Comparison of ENCODE assay signal across 30 cellular contexts in genomic region chr4:33453916-33454315, GRCh38.
"Had no signal": no experiment of that assay in that cellular context is flagged by ENCODE, and none has a peak within 500 bp of the region (broad histone marks: within the 10 kb centered on the region; RNA-seq: fewer than 3 reads in every experiment).

No MANE protein-coding gene starts in this region.

- H3K4me1 ChIP-seq: gastrocnemius medialis, heart left ventricle had no signal

- H3K4me3 ChIP-seq: gastrocnemius medialis, heart left ventricle had no signal

- DNase-seq: activated B cell treated with CpG ODN at 0.5 μM for 24 hours; activated CD4-positive, alpha-beta T cell treated with anti-CD3 and anti-CD28 coated beads for 48 hours; activated CD4-positive, alpha-beta T cell treated with anti-CD3 and anti-CD28 coated beads, Interleukin-2, amount 50 U/mL, for 1 hour; activated CD4-positive, alpha-beta T cell treated with anti-CD3 and anti-CD28 coated beads, Interleukin-2, amount 50 U/mL, for 48 hours; activated CD8-positive, alpha-beta memory T cell treated with anti-CD3 and anti-CD28 coated beads for 24 hours; activated CD8-positive, alpha-beta T cell treated with anti-CD3 and anti-CD28 coated beads for 36 hours; activated effector memory CD4-positive, alpha-beta T cell treated with Interleukin-2 at 50 U/mL for 16 hours; activated gamma-delta T cell treated with Interleukin-2 at 50 U/mL for 16 hours; activated naive CD4-positive, alpha-beta T cell treated with anti-CD3 and anti-CD28 coated beads, Interleukin-2, amount 50 U/mL, for 16 hours; activated naive CD4-positive, alpha-beta T cell treated with Interleukin-2 at 50 U/mL for 16 hours; activated T-cell treated with anti-CD3 and anti-CD28 coated beads, Interleukin-2, amount 50 U/mL, for 4 hours; amniotic stem cell; anterior cingulate cortex; brain microvascular endothelial cell; caudate nucleus; cortex of kidney; dermis blood vessel endothelial cell; effector CD4-positive, alpha-beta T cell; effector memory CD8-positive, alpha-beta T cell; foreskin fibroblast; gastrocnemius medialis; glutamatergic neuron; heart left ventricle; T-helper 1 cell; T-helper 17 cell; T1000; WERI-Rb-1 had no signal

- ATAC-seq: activated CD4-positive, CD25-positive, alpha-beta regulatory T cell treated with anti-CD3 and anti-CD28 coated beads, Interleukin-2, amount 50 U/mL, for 24 hours; activated CD8-positive, alpha-beta T cell treated with anti-CD3 and anti-CD28 coated beads for 36 hours; activated T-cell treated with anti-CD3 and anti-CD28 coated beads, Interleukin-2, amount 50 U/mL, for 4 hours; activated T-helper 17 cell treated with anti-CD3 and anti-CD28 coated beads, Interleukin-2, amount 50 U/mL, for 72 hours; effector memory CD8-positive, alpha-beta T cell; esophagus mucosa; gastrocnemius medialis; heart left ventricle; T-helper 17 cell had no signal

- H3K36me3 ChIP-seq: brain microvascular endothelial cell, gastrocnemius medialis, heart left ventricle, WERI-Rb-1 had no signal

- H3K27ac ChIP-seq: brain microvascular endothelial cell, gastrocnemius medialis, heart left ventricle, WERI-Rb-1 had no signal

- H3K9me3 ChIP-seq: gastrocnemius medialis had no signal

- H3K27me3 ChIP-seq: brain microvascular endothelial cell, gastrocnemius medialis, heart left ventricle had no signal
